ENCODE assay signal across 16 cellular contexts in genomic region chr17:58183514-58183913, GRCh38.
"Had no signal": no experiment of that assay in that cellular context is flagged by ENCODE, and none has a peak within 500 bp of the region (broad histone marks: within the 10 kb centered on the region; RNA-seq: fewer than 3 reads in every experiment).

No MANE protein-coding gene starts in this region.

- H3K4me3 ChIP-seq: MG63 had no signal

- H3K27me3 ChIP-seq: MG63 had no signal

- DNase-seq: Karpas-422, KG1, NCI-H1092, NCI-H1436, NCI-H187, NCI-H2029, NCI-H2081 treated with DMSO at 0.1 percent for 48 hours, NCI-H2171, NCI-H226, NCI-H446, NCI-H524 treated with DMSO at 0.1 percent for 48 hours, NCI-H774, SHP77, SK-N-SH, SW 1271 had no signal
